7 cellular contexts compared by ENCODE assay signal in genomic region chr19:30944276-30944932, GRCh38.
A peak's percentile ranks its signal among the peaks of the same experiment; 100 is the strongest.
DNase-seq lines count a peak whose midpoint lies in the region; ATAC-seq, FAIRE-seq and TF ChIP-seq lines count a peak whose summit lies in the region.
"Not testable (repeated sequence)": the region's sequence is repeated elsewhere in the genome, so short reads cannot be mapped to it uniquely, and the experiment has no call there.

No MANE protein-coding gene starts in this region.

- not testable (repeated sequence) for BruUV-seq in K562 (replicated peaks; lab: Mats Ljungman, UMichigan)

- not testable (repeated sequence) for H2AFZ ChIP-seq in K562 (ENCODE audit: low read depth, low read length)

- CTCF ChIA-PET in A549 (lab: Yijun Ruan, JAX), result interaction anchor here (1.0 to 1.6 kb wide), 3 partner anchors 11 to 275 kb away, joined by 3 to 4 read pairs (median 4); no protein-coding TSS in a partner anchor
- CTCF ChIA-PET in HEK293 (lab: Yijun Ruan, JAX), result interaction anchor here (0.6 kb wide), 1 partner anchor 369 kb away, joined by 3 read pairs; no protein-coding TSS in a partner anchor
- CTCF ChIA-PET in WTC11 (lab: Charles Lee), result interaction anchor here (1.2 kb wide), 1 partner anchor 145 kb away, joined by 3 read pairs; no protein-coding TSS in a partner anchor
- CTCF ChIA-PET in K562 (lab: Yijun Ruan, JAX; ENCODE audit: low intra/inter-chr PET ratio), result not testable (repeated sequence)

- not testable (repeated sequence) for H3K27me3 Mint-ChIP-seq in WTC11 (ENCODE audit: low read depth)
- peaks cover 22% of the 10 kb centered on the region for H3K27me3 Mint-ChIP-seq in central memory CD8-positive, alpha-beta T cell

- not testable (repeated sequence) for H3K27me3 ChIP-seq in K562 (ENCODE audit: control insufficient read depth in 2 of 2, insufficient read depth in 2 of 2, low read length in 2 of 2)

- H4K20me1 ChIP-seq in K562 (replicated peaks; ENCODE audit: control insufficient read depth, insufficient read depth, low read length), result not testable (repeated sequence)

- H3K4me3 Mint-ChIP-seq in WTC11; central memory CD8-positive, alpha-beta T cell: not testable (repeated sequence)

- not testable (repeated sequence) for H3K36me3 Mint-ChIP-seq in WTC11; central memory CD8-positive, alpha-beta T cell (ENCODE audit: insufficient read depth)

- not testable (repeated sequence) for TF ChIP-seq RAD21 in A549 (conservative IDR thresholded peaks at IDR 0.05 in 1 of 2, IDR thresholded peaks at IDR 0.05 in 1 of 2); K562 (CRISPR knock-in tag; conservative IDR thresholded peaks at IDR 0.05 in 1 of 2, IDR thresholded peaks at IDR 0.05 in 1 of 2)

- H3K79me2 ChIP-seq in K562 (ENCODE audit: control insufficient read depth, insufficient read depth, low read length), result not testable (repeated sequence)

- H3K4me2 ChIP-seq in A549; K562 (ENCODE audit: insufficient read depth, low read length): not testable (repeated sequence)

- not testable (repeated sequence) for H3K9me3 ChIP-seq in A549; HEK293 (ENCODE audit: control insufficient read depth, insufficient read depth, low read depth, low read length); K562 (replicated peaks; ENCODE audit: control insufficient read depth, insufficient read depth, low read depth, low read length)

- H3K4me1 Mint-ChIP-seq in WTC11; central memory CD8-positive, alpha-beta T cell: not testable (repeated sequence)

- ATAC-seq in A549; WTC11; K562; central memory CD8-positive, alpha-beta T cell (replicated peaks; ENCODE audit: extremely low read depth, poor library complexity, severe bottlenecking): not testable (repeated sequence)

- in situ Hi-C loops in K562 (cut with MboI), result not testable (repeated sequence)

- not testable (repeated sequence) for H3K9me1 ChIP-seq in K562 (ENCODE audit: control insufficient read depth, insufficient read depth, low read length)

- TF ChIP-seq POLR2A in A549 (IDR thresholded peaks at IDR 0.05; ENCODE audit: low read length); K562 (conservative IDR thresholded peaks at IDR 0.05): not testable (repeated sequence)

- not testable (repeated sequence) for H3K9me3 Mint-ChIP-seq in WTC11; central memory CD8-positive, alpha-beta T cell

- not testable (repeated sequence) for TF ChIP-seq CTCF in A549 (IDR thresholded peaks at IDR 0.05); HEK293 (tag by site-specific recombination; IDR thresholded peaks at IDR 0.05); WTC11 (IDR thresholded peaks at IDR 0.05); K562 (IDR thresholded peaks at IDR 0.05 in 2 of 3, conservative IDR thresholded peaks at IDR 0.05 in 1 of 3; ENCODE audit: insufficient read depth in 2 of 3, low read depth in 1 of 3, low read length in 3 of 3); coronary artery (IDR thresholded peaks at IDR 0.05)

- H3K36me3 ChIP-seq in HEK293 (ENCODE audit: control insufficient read depth in 2 of 2, insufficient read depth in 1 of 2, low read length in 2 of 2); K562 (ENCODE audit: control insufficient read depth, insufficient read depth, low read length): not testable (repeated sequence)

- not testable (repeated sequence) for FAIRE-seq in A549 (lab: Jason Lieb, UNC); K562 (lab: Jason Lieb, UNC)

- intact Hi-C loops in K562 (cut with micrococcal nuclease), result not testable (repeated sequence)

- H3K9ac ChIP-seq in K562 (ENCODE audit: insufficient read depth in 1 of 2, low read depth in 2 of 2, low read length in 2 of 2), result not testable (repeated sequence)

- H3K4me3 ChIP-seq in A549; HEK293 (ENCODE audit: low read depth, low read length); K562; coronary artery: not testable (repeated sequence)

- 30% methylated on average over 6 of the region's 6 CpGs for WGBS in A549 (ENCODE audit: missing lambda C conversion rate)
- 2% methylated on average over 6 of the region's 6 CpGs for WGBS in K562 (ENCODE audit: insufficient coverage, low coverage, missing lambda C conversion rate)

- not testable (repeated sequence) for H3K27ac ChIP-seq in A549; HEK293 (ENCODE audit: extremely low read depth, low read depth, low read length); K562 (ENCODE audit: extremely low read depth, low read depth, low read length); coronary artery

- POLR2A ChIA-PET in A549 (lab: Yijun Ruan, JAX); HEK293 (lab: Yijun Ruan, JAX); WTC11 (lab: Charles Lee); K562 (lab: Yijun Ruan, JAX): not testable (repeated sequence)

- H3K27ac Mint-ChIP-seq in WTC11, result not testable (repeated sequence)
- peak overlapping the region; percentile 47 for H3K27ac Mint-ChIP-seq in central memory CD8-positive, alpha-beta T cell (ENCODE audit: low read depth)

- DNase-seq in A549 (ENCODE audit: low read depth in 1 of 2, low spot score in 1 of 2); WTC11 (ENCODE audit: low spot score); K562 (ENCODE audit: extremely low read depth in 1 of 4, low spot score in 3 of 4); central memory CD8-positive, alpha-beta T cell (ENCODE audit: low spot score in 2 of 2): not testable (repeated sequence)
- DNase-seq in coronary artery (ENCODE audit: low spot score) (peak; percentile 12), mesenteric fat pad (ENCODE audit: low spot score) (peak; percentile 8)

- H3K4me1 ChIP-seq in A549; HEK293 (ENCODE audit: control insufficient read depth, insufficient read depth, low read length); K562 (replicated peaks in 1 of 2; ENCODE audit: control insufficient read depth in 2 of 2, insufficient read depth in 2 of 2, low read length in 2 of 2): not testable (repeated sequence)

- TF ChIP-seq EP300 in A549 (IDR thresholded peaks at IDR 0.05); K562 (IDR thresholded peaks at IDR 0.05; ENCODE audit: low read length): not testable (repeated sequence)

TF ChIP-seq in A549, 52 proteins besides CTCF, POLR2A, EP300 and RAD21:
- TF ChIP-seq NFE2L2 (conservative IDR thresholded peaks at IDR 0.05; ENCODE audit: low read length), result peak; percentile 31; the same call in 1 of the 2 replicates
- peak; percentile 91 for TF ChIP-seq ZC3H11A (IDR thresholded peaks at IDR 0.05)
TF ChIP-seq in A549: peak in this region for 2; not testable (repeated sequence) for 50.

TF ChIP-seq in HEK293, 187 proteins besides CTCF, POLR2A, EP300 and RAD21 (continues in another document):
- TF ChIP-seq ZNF704 (tag by site-specific recombination; IDR thresholded peaks at IDR 0.05), result 0 out of 2 replicates have a peak, but pooled peaks have one; percentile 65

TF ChIP-seq in WTC11, 78 proteins besides CTCF, POLR2A, EP300 and RAD21:
- TF ChIP-seq ZNF512 (CRISPR knock-in tag; IDR thresholded peaks at IDR 0.05; ENCODE audit: borderline replicate concordance), result 0 out of 2 replicates have a peak, but pooled peaks have one; percentile 43
TF ChIP-seq in WTC11: peak in this region for 1; not testable (repeated sequence) for 77.

TF ChIP-seq in K562, 482 proteins besides CTCF, POLR2A, EP300 and RAD21:
- TF ChIP-seq ZNF316 (IDR thresholded peaks at IDR 0.05) (0 out of 2 replicates have a peak, but pooled peaks have one; percentile 16), ZNF512 (tag; IDR thresholded peaks at IDR 0.05) (peak; percentile 54), C11orf30 (IDR thresholded peaks at IDR 0.05; ENCODE audit: low read depth) (peak; percentile 19; the same call in 1 of the 2 replicates)
